19 cellular contexts compared by ENCODE assay signal in the genomic region with DNA sequence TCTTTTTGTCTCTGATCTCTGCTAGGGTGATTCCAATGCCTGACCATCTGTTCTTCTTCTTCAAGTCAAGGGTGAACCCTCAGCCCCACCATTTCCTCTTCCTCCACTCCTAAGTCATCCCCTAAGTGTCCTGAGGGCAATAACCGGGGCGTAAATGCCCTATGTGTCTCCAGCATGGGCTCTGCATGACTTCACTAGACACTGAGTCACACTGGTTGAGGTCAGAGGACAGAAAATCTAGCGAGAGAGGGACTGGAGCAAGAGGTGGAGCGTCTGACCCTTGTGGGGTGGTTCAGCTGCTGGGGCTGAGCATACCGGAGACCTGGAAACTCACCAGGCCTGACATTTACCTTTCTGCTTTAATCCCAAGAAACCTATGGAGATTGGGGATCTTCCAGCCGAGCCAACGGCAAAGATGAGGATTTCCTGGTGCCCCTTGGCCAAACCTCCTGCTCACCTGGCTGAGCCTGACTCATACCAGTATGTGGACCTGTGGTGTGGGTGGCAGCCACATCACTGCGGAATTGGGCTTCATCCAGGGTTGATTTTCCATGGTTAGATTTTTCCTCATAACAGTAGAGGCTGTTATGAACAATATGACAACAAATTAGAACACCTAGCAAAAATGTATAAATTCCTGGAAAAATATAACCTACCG. TPM values are rescaled to one million over a fixed set of nuclear protein-coding genes. Genes with fewer than 3 reads are reported as not detected.
"Had no signal": no experiment of that assay in that cellular context is flagged by ENCODE, and none has a peak within 500 bp of the region (broad histone marks: within the 10 kb centered on the region; RNA-seq: fewer than 3 reads in every experiment).

No MANE protein-coding gene starts in this region.

- H3K4me3 ChIP-seq: colonic mucosa, esophagus squamous epithelium, right atrium auricular region, sigmoid colon, skin epidermis, stomach, thoracic aorta, transverse colon had no signal

- ATAC-seq: foreskin keratinocyte; naive thymus-derived CD8-positive, alpha-beta T cell had no signal

- DNase-seq: colonic mucosa; dermis blood vessel endothelial cell; esophagus squamous epithelium; foreskin keratinocyte; hippocampal formation; mammary epithelial cell; naive thymus-derived CD8-positive, alpha-beta T cell; sigmoid colon; stimulated activated CD4-positive, alpha-beta T cell treated with anti-CD3 and anti-CD28 coated beads, Interleukin-2, amount 100 ng/mL, for 24 hours; stimulated activated CD4-positive, alpha-beta T cell treated with anti-CD3 and anti-CD28 coated beads, Interleukin-4, amount 100 ng/mL, for 4 hours; stimulated activated naive CD4-positive, alpha-beta T cell; stomach; substantia nigra; transverse colon had no signal

RNA-seq across cellular contexts. Expression of gene SCGB2B2, which starts 26.9 kb away (rescaled TPM):
- total RNA-seq: dermis blood vessel endothelial cell, epithelial cell of proximal tubule, foreskin keratinocyte, pulmonary artery endothelial cell had no signal
